ENCODE assay signal across 9 cellular contexts in the genomic region with DNA sequence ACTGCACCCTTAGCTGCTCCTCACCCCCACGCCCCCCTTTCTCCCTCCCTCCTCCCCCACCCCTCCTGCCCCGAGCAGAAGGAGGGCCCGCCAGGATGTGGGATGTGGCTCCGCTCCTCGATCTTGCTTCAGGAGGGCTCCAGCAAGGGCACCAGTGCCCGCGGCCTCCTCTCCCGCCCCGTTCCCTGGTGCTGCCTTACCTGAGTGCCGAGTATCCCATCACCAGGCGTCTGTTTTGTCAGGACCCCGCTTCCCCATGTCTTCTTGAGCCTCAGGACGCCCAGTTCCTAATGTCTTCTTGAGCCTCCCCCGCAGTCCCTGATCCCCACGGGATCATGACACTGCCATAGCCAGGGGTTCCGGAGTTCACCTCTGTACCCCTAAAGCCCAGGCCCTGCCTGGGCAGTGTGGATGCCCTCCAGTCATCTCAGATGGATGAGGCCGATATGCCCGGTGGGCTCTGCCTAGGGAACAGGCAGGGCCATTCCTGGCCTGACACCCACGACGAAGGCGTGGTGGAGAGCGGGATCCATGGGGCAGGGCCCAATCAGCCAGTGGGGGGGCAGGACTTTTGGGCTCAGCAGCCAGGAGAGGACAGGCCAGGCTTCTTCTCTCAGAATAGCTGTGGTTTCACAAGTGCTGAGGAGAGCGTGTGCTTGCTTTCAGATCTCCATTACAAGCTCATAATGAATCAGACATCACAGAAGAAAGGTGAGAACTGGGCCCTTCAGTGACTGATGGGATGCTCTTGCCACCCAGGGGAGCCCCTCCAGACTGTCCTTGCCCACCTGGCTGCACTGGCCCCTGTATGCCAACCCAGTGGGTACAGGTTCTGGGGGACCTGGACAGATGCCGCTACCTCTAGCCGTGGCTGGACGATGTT. TPM values are rescaled to one million over a fixed set of nuclear protein-coding genes. Genes with fewer than 3 reads are reported as not detected.
DNase-seq lines count a peak whose midpoint lies in the region; ATAC-seq and TF ChIP-seq lines count a peak whose summit lies in the region.
"Not testable (repeated sequence)": the region's sequence is repeated elsewhere in the genome, so short reads cannot be mapped to it uniquely, and the experiment has no call there.
"Had no signal": no experiment of that assay in that cellular context is flagged by ENCODE, and none has a peak within 500 bp of the region (broad histone marks: within the 10 kb centered on the region; RNA-seq: fewer than 3 reads in every experiment).

No MANE protein-coding gene starts in this region.

- POLR2A ChIA-PET in activated CD8-positive, alpha-beta T cell treated with anti-CD3 and anti-CD28 coated beads for 36 hours (lab: Charles Lee) = not testable (repeated sequence)

- H3K36me3 ChIP-seq in stomach = not testable (repeated sequence)

- H3K9me3 Mint-ChIP-seq in activated CD8-positive, alpha-beta T cell treated with anti-CD3 and anti-CD28 coated beads for 36 hours; endothelial cell (ENCODE audit: unreplicated experiment): not testable (repeated sequence)

- CTCF ChIA-PET in activated CD8-positive, alpha-beta T cell treated with anti-CD3 and anti-CD28 coated beads for 36 hours (lab: Charles Lee) = interaction anchor here (1.3 to 1.6 kb wide), 3 partner anchors 36 to 116 kb away, joined by 3 to 4 read pairs (median 4); partner anchors contain the start of gene MZT2A

- whole genome bisulfite sequencing in stomach, 5 donors = 60 to 71% (median 62%) methylated on average over 21 to 25 of the region's 26 CpGs

- H3K27me3 ChIP-seq in stomach = peaks cover 0 to 15% (median 0%) of the 10 kb centered on the region in 3 donors

- not testable (repeated sequence) for H3K36me3 Mint-ChIP-seq in activated CD8-positive, alpha-beta T cell treated with anti-CD3 and anti-CD28 coated beads for 36 hours (ENCODE audit: low read depth); endothelial cell (ENCODE audit: low read depth, unreplicated experiment)

- TF ChIP-seq EP300 in stomach (IDR thresholded peaks at IDR 0.05) = not testable (repeated sequence)

- not testable (repeated sequence) for H3K27me3 Mint-ChIP-seq in activated CD8-positive, alpha-beta T cell treated with anti-CD3 and anti-CD28 coated beads for 36 hours
- peaks cover 10% of the 10 kb centered on the region for H3K27me3 Mint-ChIP-seq in endothelial cell (ENCODE audit: unreplicated experiment)

- peak overlapping the region; percentile 66 for H3K4me3 Mint-ChIP-seq in activated CD8-positive, alpha-beta T cell treated with anti-CD3 and anti-CD28 coated beads for 36 hours
- peak overlapping the region; percentile 15 for H3K4me3 Mint-ChIP-seq in endothelial cell (ENCODE audit: unreplicated experiment)

- peak overlapping the region; percentile 25 for H3K27ac Mint-ChIP-seq in activated CD8-positive, alpha-beta T cell treated with anti-CD3 and anti-CD28 coated beads for 36 hours
- H3K27ac Mint-ChIP-seq in endothelial cell (ENCODE audit: unreplicated experiment) = peak overlapping the region; percentile 75

- not testable (repeated sequence) for TF ChIP-seq CTCF in GM12865 (IDR thresholded peaks at IDR 0.05; ENCODE audit: insufficient read depth, low read depth, low read length, missing control alignments); activated CD8-positive, alpha-beta T cell treated with anti-CD3 and anti-CD28 coated beads for 36 hours (IDR thresholded peaks at IDR 0.05); endothelial cell (IDR thresholded peaks at IDR 0.05; ENCODE audit: unreplicated experiment); stomach (IDR thresholded peaks at IDR 0.05)

- H3K27ac ChIP-seq in stomach = not testable (repeated sequence)

- DNase-seq in GM12865 (ENCODE audit: low read depth) (peak; percentile 83), mucosa of gallbladder (ENCODE audit: low spot score) (peak; percentile 6)
- DNase-seq in activated CD8-positive, alpha-beta T cell treated with anti-CD3 and anti-CD28 coated beads for 36 hours = peak; percentile 41
- not testable (repeated sequence) for DNase-seq in endothelial cell (ENCODE audit: low spot score); stomach

- ATAC-seq in GM19463 (IDR thresholded peaks at IDR 0.05; ENCODE audit: unreplicated experiment) (peak; percentile 41), HG02852 (IDR thresholded peaks at IDR 0.05; ENCODE audit: unreplicated experiment) (peak; percentile 65), HG03571 (IDR thresholded peaks at IDR 0.05; ENCODE audit: unreplicated experiment) (peak; percentile 51)
- ATAC-seq in activated CD8-positive, alpha-beta T cell treated with anti-CD3 and anti-CD28 coated beads for 36 hours = peak; percentile 54

- intact Hi-C loops in activated CD8-positive, alpha-beta T cell treated with anti-CD3 and anti-CD28 coated beads for 36 hours (cut with micrococcal nuclease); stomach (cut with DNase I; ENCODE audit: low total_unique reads): not testable (repeated sequence)

- H3K4me1 Mint-ChIP-seq in activated CD8-positive, alpha-beta T cell treated with anti-CD3 and anti-CD28 coated beads for 36 hours (ENCODE audit: low read depth) = peaks cover 14% of the 10 kb centered on the region
- not testable (repeated sequence) for H3K4me1 Mint-ChIP-seq in endothelial cell (ENCODE audit: unreplicated experiment)

- H3K4me3 ChIP-seq in GM12865 (ENCODE audit: low read depth, low read length) (peak overlapping the region; percentile 87), stomach (peak overlapping the region; percentile 37 to 54 (median 42))

- not testable (repeated sequence) for H3K9me3 ChIP-seq in stomach

- peaks cover 3 to 18% (median 12%) of the 10 kb centered on the region in 4 donors for H3K4me1 ChIP-seq in stomach

- not testable (repeated sequence) for TF ChIP-seq POLR2A in stomach (IDR thresholded peaks at IDR 0.05)

RNA-seq across cellular contexts. Expression of gene CCDC74A, which starts 1.5 kb away (rescaled TPM):
- 10 to 100 TPM; 10.2 to 10.4 TPM for total RNA-seq in activated CD8-positive, alpha-beta T cell treated with anti-CD3 and anti-CD28 coated beads for 36 hours
- total RNA-seq in endothelial cell (ENCODE audit: unreplicated experiment) (16.0 TPM), mucosa of gallbladder (11.5 TPM), stomach (1 to 10 TPM in 3 of 5 donors, under 1 TPM in 1, not detected in 1; 0.45 to 5.3 (median 2.5) TPM)
- 1 to 10 TPM; 2.5 to 7.3 (median 6.0) TPM for polyA plus RNA-seq in stomach

RNA-seq across cellular contexts. Expression of gene MZT2A, which starts 37.0 kb away (rescaled TPM):
- 100 to 1,000 TPM; 158 to 162 TPM for total RNA-seq in activated CD8-positive, alpha-beta T cell treated with anti-CD3 and anti-CD28 coated beads for 36 hours
- total RNA-seq in endothelial cell (ENCODE audit: unreplicated experiment) = 148 TPM
- total RNA-seq in mucosa of gallbladder = 80.0 TPM
- 100 to 1,000 TPM in 1 of 5 donors, 10 to 100 TPM in 3, not detected in 1; 11.6 to 187 (median 73.8) TPM for total RNA-seq in stomach
- polyA plus RNA-seq in stomach = 100 to 1,000 TPM; 123 to 231 (median 152) TPM

RNA-seq across cellular contexts. Expression of gene TUBA3D, which starts 53.3 kb away (rescaled TPM):
- total RNA-seq in activated CD8-positive, alpha-beta T cell treated with anti-CD3 and anti-CD28 coated beads for 36 hours = not detected
- total RNA-seq in endothelial cell (ENCODE audit: unreplicated experiment) = not detected
- total RNA-seq in mucosa of gallbladder = not detected
- total RNA-seq in stomach = not detected
- under 1 TPM in 1 of 3 donors, not detected in 2; 0.92 TPM for polyA plus RNA-seq in stomach
- total RNA-seq: subcutaneous adipose tissue had no signal
